In the genomic region with DNA sequence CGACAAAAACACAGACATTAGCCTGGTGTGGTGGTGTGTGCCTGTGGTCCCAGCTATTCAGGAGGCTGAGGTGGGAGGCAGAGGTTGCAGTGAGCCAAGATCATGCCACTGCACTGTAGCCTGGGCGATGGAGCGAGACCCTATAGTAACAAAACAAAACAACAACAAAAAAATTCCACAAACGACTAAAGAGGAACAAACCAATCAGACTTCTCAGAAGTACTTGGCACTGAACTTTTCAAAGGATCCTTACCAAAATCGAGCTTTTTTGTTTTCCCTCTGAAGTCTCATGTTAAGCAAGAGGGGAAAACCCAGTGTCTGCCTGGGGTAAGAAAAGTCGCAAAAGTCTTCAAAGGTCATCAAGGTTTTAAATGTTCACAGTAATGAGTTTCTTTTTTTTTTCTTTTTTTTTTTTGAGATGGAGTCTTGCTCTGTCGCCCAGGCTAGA, we compare ENCODE assay signal across 12 cellular contexts. TPM values are rescaled to one million over a fixed set of nuclear protein-coding genes. Genes with fewer than 3 reads are reported as not detected.
DNase-seq lines count a peak whose midpoint lies in the region; ATAC-seq, FAIRE-seq and TF ChIP-seq lines count a peak whose summit lies in the region.
"Had no signal": no experiment of that assay in that cellular context is flagged by ENCODE, and none has a peak within 500 bp of the region (broad histone marks: within the 10 kb centered on the region; RNA-seq: fewer than 3 reads in every experiment).

No MANE protein-coding gene starts in this region.

- FAIRE-seq in kidney (lab: Jason Lieb, UNC) = no peak

- no peak overlapping the region for H3K4me3 ChIP-seq in kidney (ENCODE audit: low read length in 2 of 2)

- H3K9ac ChIP-seq in kidney (ENCODE audit: low read length in 2 of 2) = no peak overlapping the region

- no peaks in the 10 kb centered on the region for H3K9me3 Mint-ChIP-seq in CD14-positive monocyte

- H3K36me3 Mint-ChIP-seq in CD14-positive monocyte = no peaks in the 10 kb centered on the region

- no peak for ATAC-seq in HG03432 (IDR thresholded peaks at IDR 0.05; ENCODE audit: unreplicated experiment)

- no peaks in the 10 kb centered on the region for H3K36me3 ChIP-seq in kidney (ENCODE audit: control insufficient read depth in 1 of 2, insufficient read depth in 2 of 2, low read length in 2 of 2)

- intact Hi-C loops in CD14-positive monocyte (cut with micrococcal nuclease) (no loop called here), kidney (cut with DNase I) (no loop called here)

- no peak overlapping the region for H3K4me3 Mint-ChIP-seq in CD14-positive monocyte

- H3K4me1 ChIP-seq in kidney (ENCODE audit: control insufficient read depth in 1 of 2, insufficient read depth in 1 of 2, low read depth in 1 of 2, low read length in 2 of 2) = no peaks in the 10 kb centered on the region

- peaks cover 6% of the 10 kb centered on the region for H3K4me1 Mint-ChIP-seq in CD14-positive monocyte

- peak overlapping the region in 6 of 7 donors; percentile 35 to 81 (median 60) for H3K27ac Mint-ChIP-seq in CD14-positive monocyte

- no peak for DNase-seq in CD14-positive monocyte (ENCODE audit: low spot score)
- peak; percentile 69 for DNase-seq in GM20000 (ENCODE audit: low spot score)
- DNase-seq in activated CD4-positive, CD25-positive, alpha-beta regulatory T cell treated with anti-CD3 and anti-CD28 coated beads, Interleukin-2, amount 50 U/mL, for 72 hours = peak; percentile 45
- peak; percentile 8 for DNase-seq in kidney
- DNase-seq in NCI-H2081 (lab: John Stamatoyannopoulos, UW) = no peak
- DNase-seq in AG08396 (ENCODE audit: low spot score) = no peak
- DNase-seq in HCEC 1CT = no peak
- DNase-seq: activated gamma-delta T cell treated with Interleukin-2 at 50 U/mL for 16 hours, C1 segment of cervical spinal cord, mammary epithelial cell, SW 1271 had no signal

- TF ChIP-seq CTCF in CD14-positive monocyte (IDR thresholded peaks at IDR 0.05) (no peak), GM20000 (IDR thresholded peaks at IDR 0.05; ENCODE audit: extremely low read depth, missing control alignments) (no peak), kidney (IDR thresholded peaks at IDR 0.05; ENCODE audit: borderline replicate concordance, extremely low read depth, insufficient read depth) (no peak)

- peaks cover 0 to 4% (median 0%) of the 10 kb centered on the region in 3 donors for H3K27me3 Mint-ChIP-seq in CD14-positive monocyte (ENCODE audit: low read depth in 3 of 3)

- no peak overlapping the region for H3K27ac ChIP-seq in kidney (ENCODE audit: low read depth in 2 of 2, low read length in 2 of 2)

- no peaks in the 10 kb centered on the region for H3K9me3 ChIP-seq in kidney (ENCODE audit: control insufficient read depth in 1 of 2, low read length in 2 of 2)

RNA-seq across cellular contexts. Expression of a gene that starts 30.1 kb away (rescaled TPM):
- polyA plus RNA-seq in CD14-positive monocyte (1 to 10 TPM; 6.6 to 7.9 TPM), kidney (ENCODE audit: insufficient read depth, low read depth, low replicate concordance) (23.7 TPM)
- 61.1 TPM for total RNA-seq in kidney

Comparison
In these comparisons a context has a peak if more than half of its experiments do, and no peak if none do; other contexts are left out.
1. DNase-seq: peak in GM20000 (single experiment), activated CD4-positive, CD25-positive, alpha-beta regulatory T cell treated with anti-CD3 and anti-CD28 coated beads, Interleukin-2, amount 50 U/mL, for 72 hours (single experiment) and kidney (single experiment); none in CD14-positive monocyte (single experiment), NCI-H2081 (0 of 2), AG08396 (single experiment) and HCEC 1CT (single experiment).